8 cellular contexts compared by ENCODE assay signal in genomic region chr4:95548738-95549245, GRCh38. TPM values are rescaled to one million over a fixed set of nuclear protein-coding genes. Genes with fewer than 3 reads are reported as not detected.
DNase-seq lines count a peak whose midpoint lies in the region; ATAC-seq and TF ChIP-seq lines count a peak whose summit lies in the region.

Gene UNC5C, minus strand, starts transcription at chr4:95548973.

- no peak for ATAC-seq in GM18505 (IDR thresholded peaks at IDR 0.05; ENCODE audit: unreplicated experiment)

- peak within 1 kb of the TSS; percentile 70 to 81 (median 71) for H3K4me3 ChIP-seq in mammary epithelial cell (replicated peaks in 1 of 3; ENCODE audit: insufficient read depth in 1 of 3, low read depth in 2 of 3, low read length in 3 of 3)
- peak within 1 kb of the TSS; percentile 59 for H3K4me3 ChIP-seq in skeletal muscle cell (ENCODE audit: low read depth, low read length)

- intact Hi-C loops in mammary epithelial cell (cut with micrococcal nuclease): loop anchor here (2.0 to 10.0 kb wide), 5 partner anchors 14 to 804 kb away; no protein-coding TSS in a partner anchor

- peaks cover 19% of the 10 kb centered on the region for H3K27me3 ChIP-seq in mammary epithelial cell (ENCODE audit: insufficient read depth, low read length)

- dilution Hi-C loops in mammary epithelial cell (cut with HindIII; ENCODE audit: low sequenced_read_pairs): no loop called here

- peaks cover 49% of the 10 kb centered on the region for H3K79me2 ChIP-seq in mammary epithelial cell (ENCODE audit: insufficient read depth, low read length)

- peak within 1 kb of the TSS; percentile 89 for H2AFZ ChIP-seq in mammary epithelial cell (ENCODE audit: low read depth, low read length)

- TF ChIP-seq POLR2A in GM18505 (IDR thresholded peaks at IDR 0.05; ENCODE audit: borderline replicate concordance, extremely low read depth, insufficient read depth, insufficient read length): no peak

- peak within 1 kb of the TSS; percentile 65 for H3K9ac ChIP-seq in mammary epithelial cell (ENCODE audit: insufficient read depth, low read length)

- H3K4me2 ChIP-seq in mammary epithelial cell (ENCODE audit: insufficient read depth, low read depth, low read length): peak within 1 kb of the TSS; percentile 89

- BruUV-seq in mammary epithelial cell (replicated peaks; lab: Mats Ljungman, UMichigan): no TSS peak

- no peaks in the 10 kb centered on the region for H4K20me1 ChIP-seq in mammary epithelial cell (ENCODE audit: insufficient read depth, low read length)

- H3K9me3 ChIP-seq in mammary epithelial cell (replicated peaks; ENCODE audit: insufficient read depth, low read length): no peaks in the 10 kb centered on the region

- peak in 1 of 2 donors; percentile 2 for TF ChIP-seq CTCF in mammary epithelial cell (conservative IDR thresholded peaks at IDR 0.05 in 1 of 2, IDR thresholded peaks at IDR 0.05 in 1 of 2; ENCODE audit: extremely low read depth in 1 of 2, insufficient read depth in 1 of 2, low read depth in 1 of 2, low read length in 2 of 2)

- in situ Hi-C loops in mammary epithelial cell (cut with MboI; ENCODE audit: low sequenced_read_pairs in 2 of 2): no loop called here

- peak; percentile 78 for DNase-seq in ELF-1 (ENCODE audit: low read depth, low spot score)
- peak; percentile 83 for DNase-seq in NCI-H2227 (lab: John Stamatoyannopoulos, UW; ENCODE audit: unreplicated experiment)
- peak; percentile 83 for DNase-seq in mammary epithelial cell
- peak; percentile 94 for DNase-seq in islet precursor cell
- DNase-seq in skeletal muscle cell (ENCODE audit: low read depth): no peak
- no peak for DNase-seq in stimulated activated CD4-positive, alpha-beta T cell treated with anti-CD3 and anti-CD28 coated beads, Interleukin-4, amount 100 ng/mL, for 4 hours
- DNase-seq in NCI-H2029 (lab: John Stamatoyannopoulos, UW): no peak

- H3K4me1 ChIP-seq in mammary epithelial cell (ENCODE audit: insufficient read depth, low read length): peaks cover 4% of the 10 kb centered on the region

- peak within 1 kb of the TSS; percentile 59 for H3K27ac ChIP-seq in mammary epithelial cell (ENCODE audit: insufficient read depth, low read depth, low read length)

- 0% methylated on average over 6 of the region's 37 CpGs for WGBS in mammary epithelial cell (ENCODE audit: low coverage, missing lambda C conversion rate)

- H3K36me3 ChIP-seq in mammary epithelial cell (ENCODE audit: insufficient read depth, low read length): no peaks in the 10 kb centered on the region

- CTCF ChIA-PET in mammary epithelial cell (lab: Charles Lee; ENCODE audit: low non-redundant PET): interaction anchor here (0.6 to 0.9 kb wide), 3 partner anchors 24 to 396 kb away, joined by 4 to 5 read pairs (median 5); no protein-coding TSS in a partner anchor

RNA-seq across cellular contexts. Expression of gene UNC5C, which starts in this region (rescaled TPM):
- total RNA-seq in mammary epithelial cell: 1 to 10 TPM; 4.5 to 9.8 TPM
- polyA plus RNA-seq in mammary epithelial cell: 3.0 TPM
- 22.3 TPM for polyA minus RNA-seq in mammary epithelial cell

Comparison
In these comparisons a context has a peak if more than half of its experiments do, and no peak if none do; other contexts are left out.
1. DNase-seq: peak in ELF-1 (single experiment), NCI-H2227 (single experiment), mammary epithelial cell (single experiment) and islet precursor cell (single experiment); none in skeletal muscle cell (single experiment), stimulated activated CD4-positive, alpha-beta T cell treated with anti-CD3 and anti-CD28 coated beads, Interleukin-4, amount 100 ng/mL, for 4 hours (0 of 2) and NCI-H2029 (single experiment).